ENCODE assay signal across 1 cellular context in genomic region chr3:169354774-169355501, GRCh38.
TF ChIP-seq lines count a peak whose summit lies in the region.

No MANE protein-coding gene starts in this region.

TF ChIP-seq in HEK293, 187 proteins besides CTCF, POLR2A, EP300 and RAD21 (continued from another document and continues in another):
- 0 out of 2 replicates have a peak, but pooled peaks have one; percentile 35 for TF ChIP-seq PRDM10 (tag by site-specific recombination; IDR thresholded peaks at IDR 0.05)
- no peak for TF ChIP-seq ZNF549 (tag by site-specific recombination; IDR thresholded peaks at IDR 0.05)
- no peak for TF ChIP-seq ZNF530 (tag by site-specific recombination; IDR thresholded peaks at IDR 0.05; ENCODE audit: low read depth)
- TF ChIP-seq ZBTB8A (tag by site-specific recombination; IDR thresholded peaks at IDR 0.05): peak; percentile 39; the same call in 1 of the 2 replicates
- TF ChIP-seq MZF1 (tag by site-specific recombination; IDR thresholded peaks at IDR 0.05; ENCODE audit: borderline replicate concordance): no peak
- no peak for TF ChIP-seq ZNF155 (tag by site-specific recombination; IDR thresholded peaks at IDR 0.05)
- TF ChIP-seq ZNF488 (tag by site-specific recombination; IDR thresholded peaks at IDR 0.05): no peak
- no peak for TF ChIP-seq ZNF626 (tag by site-specific recombination; IDR thresholded peaks at IDR 0.05)
- TF ChIP-seq ZNF830 (tag by site-specific recombination; IDR thresholded peaks at IDR 0.05; ENCODE audit: low read depth): no peak
- TF ChIP-seq ZNF202 (tag by site-specific recombination; IDR thresholded peaks at IDR 0.05; ENCODE audit: borderline replicate concordance): no peak
- TF ChIP-seq ZNF2 (tag by site-specific recombination; IDR thresholded peaks at IDR 0.05): no peak; the same call in 1 of the 2 replicates
- TF ChIP-seq ZNF624 (tag by site-specific recombination; IDR thresholded peaks at IDR 0.05): no peak
- no peak for TF ChIP-seq ZNF514 (tag by site-specific recombination; IDR thresholded peaks at IDR 0.05)
- TF ChIP-seq ZNF704 (tag by site-specific recombination; IDR thresholded peaks at IDR 0.05): no peak
- TF ChIP-seq ZNF76 (tag by site-specific recombination; IDR thresholded peaks at IDR 0.05; ENCODE audit: borderline replicate concordance, low read depth): no peak
- peak; percentile 80 for TF ChIP-seq ZNF843 (tag by site-specific recombination; IDR thresholded peaks at IDR 0.05)
- TF ChIP-seq ZNF660 (tag by site-specific recombination; IDR thresholded peaks at IDR 0.05): peak; percentile 35; the same call in 1 of the 2 replicates
- TF ChIP-seq GFI1B (tag by site-specific recombination; IDR thresholded peaks at IDR 0.05): peak; percentile 36; the same call in 1 of the 2 replicates
- no peak for TF ChIP-seq ZNF768 (tag by site-specific recombination; IDR thresholded peaks at IDR 0.05)
- no peak for TF ChIP-seq GLI4 (tag by site-specific recombination; IDR thresholded peaks at IDR 0.05)
- peak; percentile 96 for TF ChIP-seq ZNF423 (tag by site-specific recombination; IDR thresholded peaks at IDR 0.05)
- TF ChIP-seq ZSCAN18 (tag by site-specific recombination; IDR thresholded peaks at IDR 0.05): no peak
- no peak for TF ChIP-seq ZNF19 (tag by site-specific recombination; IDR thresholded peaks at IDR 0.05; ENCODE audit: low read depth)
- peak; percentile 89 for TF ChIP-seq FEZF1 (tag by site-specific recombination; IDR thresholded peaks at IDR 0.05)
- TF ChIP-seq MYNN (tag by site-specific recombination; IDR thresholded peaks at IDR 0.05; ENCODE audit: borderline replicate concordance): no peak
- no peak for TF ChIP-seq ZNF280D (tag by site-specific recombination; IDR thresholded peaks at IDR 0.05)
- TF ChIP-seq ZFHX2 (tag by site-specific recombination; conservative IDR thresholded peaks at IDR 0.05): no peak
- no peak for TF ChIP-seq ZNF174 (tag by site-specific recombination; IDR thresholded peaks at IDR 0.05)
- TF ChIP-seq PRDM4 (tag by site-specific recombination; IDR thresholded peaks at IDR 0.05): peak; percentile 42; the same call in 1 of the 2 replicates
- TF ChIP-seq ZNF670 (tag by site-specific recombination; IDR thresholded peaks at IDR 0.05; ENCODE audit: low read depth): no peak
- TF ChIP-seq ZNF324 (tag by site-specific recombination; IDR thresholded peaks at IDR 0.05): no peak
- TF ChIP-seq ZNF248 (tag by site-specific recombination; IDR thresholded peaks at IDR 0.05): no peak
- no peak for TF ChIP-seq ZSCAN23 (tag by site-specific recombination; IDR thresholded peaks at IDR 0.05)
- TF ChIP-seq ZNF610 (tag by site-specific recombination; IDR thresholded peaks at IDR 0.05; ENCODE audit: borderline replicate concordance): no peak
- TF ChIP-seq PRDM1 (tag by site-specific recombination; IDR thresholded peaks at IDR 0.05): peak; percentile 66
- no peak for TF ChIP-seq ZNF747 (tag by site-specific recombination; IDR thresholded peaks at IDR 0.05)
- no peak for TF ChIP-seq ZNF175 (tag by site-specific recombination; IDR thresholded peaks at IDR 0.05)
- no peak for TF ChIP-seq KLF16 (tag by site-specific recombination; IDR thresholded peaks at IDR 0.05)
- no peak for TF ChIP-seq ZNF600 (tag by site-specific recombination; IDR thresholded peaks at IDR 0.05)
- no peak for TF ChIP-seq ZNF148 (tag by site-specific recombination; IDR thresholded peaks at IDR 0.05; ENCODE audit: borderline replicate concordance)
- no peak for TF ChIP-seq ZFP3 (tag by site-specific recombination; IDR thresholded peaks at IDR 0.05; ENCODE audit: low read depth)
- no peak for TF ChIP-seq ZBTB21 (tag by site-specific recombination; IDR thresholded peaks at IDR 0.05)
- TF ChIP-seq ZNF596 (tag by site-specific recombination; IDR thresholded peaks at IDR 0.05): peak; percentile 83
- TF ChIP-seq BCL11A (tag by site-specific recombination; IDR thresholded peaks at IDR 0.05; ENCODE audit: low read depth): no peak
- TF ChIP-seq ZFP41 (tag by site-specific recombination; IDR thresholded peaks at IDR 0.05; ENCODE audit: borderline replicate concordance): no peak
- no peak for TF ChIP-seq ZNF513 (tag by site-specific recombination; IDR thresholded peaks at IDR 0.05)
- no peak for TF ChIP-seq ZNF654 (tag by site-specific recombination; IDR thresholded peaks at IDR 0.05; ENCODE audit: low read depth)
- TF ChIP-seq ZNF791 (tag by site-specific recombination; IDR thresholded peaks at IDR 0.05): no peak
- TF ChIP-seq ZNF621 (tag by site-specific recombination; IDR thresholded peaks at IDR 0.05): no peak
- TF ChIP-seq ZNF521 (tag by site-specific recombination; IDR thresholded peaks at IDR 0.05): no peak
- no peak for TF ChIP-seq MEIS1 (CRISPR knock-in tag; IDR thresholded peaks at IDR 0.05; ENCODE audit: borderline replicate concordance)
- peak; percentile 44; the same call in 1 of the 2 replicates for TF ChIP-seq YY1 (tag by site-specific recombination; IDR thresholded peaks at IDR 0.05)
